ENCODE assay signal across 23 cellular contexts in the genomic region with DNA sequence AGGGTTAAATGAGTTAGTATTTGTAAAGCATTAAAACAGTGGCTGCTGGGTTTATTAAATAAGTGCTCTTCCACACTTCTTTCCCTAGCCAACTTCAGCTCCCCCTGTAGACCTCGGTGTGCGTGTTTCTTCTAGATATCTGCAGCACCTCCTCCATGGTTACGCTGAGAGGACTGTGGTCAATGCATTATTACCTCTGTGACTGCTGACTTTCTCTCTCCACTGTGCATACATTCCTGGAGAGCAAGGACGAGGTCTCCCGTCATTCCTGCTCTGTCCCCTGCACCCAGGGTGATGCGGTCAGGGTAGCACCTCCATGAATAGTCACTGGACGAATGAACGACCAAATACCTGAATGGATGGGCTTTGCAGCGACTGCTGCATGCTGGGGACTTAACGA.
"Had no signal": no experiment of that assay in that cellular context is flagged by ENCODE, and none has a peak within 500 bp of the region (broad histone marks: within the 10 kb centered on the region; RNA-seq: fewer than 3 reads in every experiment).

No MANE protein-coding gene starts in this region.

- FAIRE-seq: endothelial cell of umbilical vein, kidney, pancreas had no signal

- H3K4me3 ChIP-seq: coronary artery, hepatocyte, left ventricle myocardium inferior, lung, pancreas, smooth muscle cell, suprapubic skin, thyroid gland, upper lobe of right lung had no signal

- H2AFZ ChIP-seq: hepatocyte had no signal

- H3K27me3 ChIP-seq: hepatocyte, pancreas, suprapubic skin, thyroid gland, upper lobe of right lung had no signal

- DNase-seq: effector CD4-positive, alpha-beta T cell; endodermal cell; foreskin melanocyte; head of caudate nucleus; kidney; left cardiac atrium; left ventricle myocardium inferior; naive thymus-derived CD4-positive, alpha-beta T cell; occipital lobe; pancreas; right cardiac atrium; stimulated activated CD4-positive, alpha-beta T cell treated with anti-CD3 and anti-CD28 coated beads, Interleukin-2, amount 100 ng/mL, for 48 hours; stimulated activated CD8-positive, alpha-beta memory T cell treated with anti-CD3 and anti-CD28 coated beads, Interleukin-4, amount 100 ng/mL, for 48 hours; stimulated activated naive CD8-positive, alpha-beta T cell treated with anti-CD3 and anti-CD28 coated beads, Interleukin-15, Interleukin-2, amounts not matched to agents 100 U/mL and 50 U/mL, for 24 hours; thyroid gland; upper lobe of right lung had no signal

- H3K36me3 ChIP-seq: left ventricle myocardium inferior, pancreas, suprapubic skin, thyroid gland, upper lobe of right lung had no signal

- H3K27ac ChIP-seq: coronary artery, left ventricle myocardium inferior, pancreas, suprapubic skin, thyroid gland, upper lobe of right lung had no signal

- H3K79me2 ChIP-seq: hepatocyte had no signal

- H3K4me1 ChIP-seq: pancreas had no signal

- ATAC-seq: left cardiac atrium; naive thymus-derived CD4-positive, alpha-beta T cell; pancreas; right cardiac atrium; stimulated activated effector memory CD8-positive, alpha-beta T cell treated with anti-CD3 and anti-CD28 coated beads, Interleukin-12 subunit alpha, Interleukin-12 subunit beta, amount 100 ng/mL, for 72 hours; stimulated activated naive CD8-positive, alpha-beta T cell treated with anti-CD3 and anti-CD28 coated beads, Interleukin-15, Interleukin-2, amounts not matched to agents 100 U/mL and 50 U/mL, for 24 hours had no signal

- H3K9me3 ChIP-seq: left ventricle myocardium inferior, pancreas, suprapubic skin, thyroid gland, upper lobe of right lung had no signal
